In the genomic region with DNA sequence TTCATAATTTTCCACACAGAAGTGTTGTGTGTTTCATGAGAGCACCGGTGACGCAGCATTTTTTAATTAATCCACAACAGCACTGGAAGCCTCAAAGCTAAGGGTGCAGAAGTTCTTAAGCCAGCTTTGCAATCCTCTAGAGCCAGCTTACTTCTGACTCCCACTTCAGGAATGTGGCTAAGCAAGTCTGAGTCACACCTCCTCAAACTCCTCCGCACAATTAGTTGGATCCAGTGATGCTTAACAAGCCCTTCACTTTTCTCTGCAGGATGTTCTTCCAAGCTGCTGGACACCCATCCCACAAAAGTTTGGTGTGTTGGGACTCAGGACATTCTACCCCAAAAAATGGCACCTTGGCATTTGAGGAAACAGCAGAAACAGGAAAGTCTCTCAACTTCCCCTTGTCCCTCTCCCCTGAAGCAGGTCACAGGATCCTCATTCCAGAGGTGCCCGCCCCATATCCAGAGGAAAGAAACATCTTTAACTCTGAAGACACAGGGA, we compare ENCODE assay signal across 9 cellular contexts.
DNase-seq lines count a peak whose midpoint lies in the region; ATAC-seq and TF ChIP-seq lines count a peak whose summit lies in the region.
"Had no signal": no experiment of that assay in that cellular context is flagged by ENCODE, and none has a peak within 500 bp of the region (broad histone marks: within the 10 kb centered on the region; RNA-seq: fewer than 3 reads in every experiment).

No MANE protein-coding gene starts in this region.

- POLR2A ChIA-PET in PC-3 (lab: Charles Lee; ENCODE audit: unreplicated experiment), result interaction anchor here (0.5 to 0.6 kb wide), 3 partner anchors 13 to 545 kb away, joined by 3 to 11 read pairs (median 7); no protein-coding TSS in a partner anchor

- H3K9me2 ChIP-seq in PC-3 (replicated peaks; ENCODE audit: low read length), result no peaks in the 10 kb centered on the region

- H3K4me1 ChIP-seq in PC-3 (ENCODE audit: insufficient read depth, low read length) (peaks cover 55% of the 10 kb centered on the region), BE2C (no peaks in the 10 kb centered on the region)

- H3K4me3 Mint-ChIP-seq in osteocyte (ENCODE audit: unreplicated experiment), result no peak overlapping the region
- H3K4me3 Mint-ChIP-seq: T-helper 1 cell treated with Interleukin-12 subunit alpha and Interleukin-12 subunit beta and Interleukin-4 antibody, amounts not matched to agents 30 μg/mL and 1 μg/mL, for 36 hours had no signal

- H3K27me3 ChIP-seq in PC-3 (ENCODE audit: low read length) (no peaks in the 10 kb centered on the region), BE2C (no peaks in the 10 kb centered on the region)

- peak overlapping the region; percentile 81 for H3K27ac ChIP-seq in PC-3 (ENCODE audit: low read length)

- no TSS peak for BruUV-seq in PC-3 (replicated peaks; lab: Mats Ljungman, UMichigan)

- H3K79me2 ChIP-seq in PC-3 (ENCODE audit: low read length), result no peaks in the 10 kb centered on the region

- H3K9ac ChIP-seq in PC-3 (ENCODE audit: low read length), result peak overlapping the region; percentile 23

- H3K4me3 ChIP-seq in PC-3 (ENCODE audit: low read length) (peak overlapping the region; percentile 26; the same call in 1 of the 2 replicates), BE2C (ENCODE audit: low read depth, low read length) (no peak overlapping the region)

- H3K4me1 Mint-ChIP-seq in osteocyte (ENCODE audit: unreplicated experiment), result peaks cover 83% of the 10 kb centered on the region

- DNase-seq in EH (ENCODE audit: low read depth) (peak; percentile 99), PC-3 (peak; percentile 98), fibroblast of gingiva (ENCODE audit: low read depth) (peak; percentile 95), osteocyte (ENCODE audit: extremely low spot score, unreplicated experiment) (no peak), BE2C (no peak), superior temporal gyrus (ENCODE audit: extremely low spot score) (no peak)
- DNase-seq in activated effector memory CD4-positive, alpha-beta T cell treated with anti-CD3 and anti-CD28 coated beads, Interleukin-2, amount 50 U/mL, for 16 hours, result no peak

- CTCF ChIA-PET in PC-3 (lab: Charles Lee), result no interaction called here

- TF ChIP-seq CTCF in PC-3 (conservative IDR thresholded peaks at IDR 0.05; ENCODE audit: low read depth, low read length), result no peak
- TF ChIP-seq CTCF in osteocyte (IDR thresholded peaks at IDR 0.05), result no peak
- TF ChIP-seq CTCF in BE2C (IDR thresholded peaks at IDR 0.05; ENCODE audit: low read depth, low read length), result no peak

- intact Hi-C loops in PC-3 (cut with micrococcal nuclease), result loop anchor here (2.0 to 5.0 kb wide), 3 partner anchors 62 to 123 kb away; no protein-coding TSS in a partner anchor

- no peaks in the 10 kb centered on the region for H3K9me3 Mint-ChIP-seq in osteocyte (ENCODE audit: unreplicated experiment)
- H3K9me3 Mint-ChIP-seq: T-helper 1 cell treated with Interleukin-12 subunit alpha and Interleukin-12 subunit beta and Interleukin-4 antibody, amounts not matched to agents 30 μg/mL and 1 μg/mL, for 36 hours had no signal

- H3K9me3 ChIP-seq in PC-3 (ENCODE audit: low read length), result no peaks in the 10 kb centered on the region
- H3K9me3 ChIP-seq in BE2C, result no peaks in the 10 kb centered on the region

- no peaks in the 10 kb centered on the region for H3K27me3 Mint-ChIP-seq in osteocyte (ENCODE audit: unreplicated experiment)

- peaks cover 3% of the 10 kb centered on the region for H3F3A ChIP-seq in PC-3 (ENCODE audit: low read length, unreplicated experiment)

- peak overlapping the region; percentile 70 for H3K4me2 ChIP-seq in PC-3 (ENCODE audit: low read length)

- no peak overlapping the region for H2AFZ ChIP-seq in PC-3 (ENCODE audit: low read length)

- peak overlapping the region; percentile 91 for H3K27ac Mint-ChIP-seq in osteocyte (ENCODE audit: unreplicated experiment)
- H3K27ac Mint-ChIP-seq: T-helper 1 cell treated with Interleukin-12 subunit alpha and Interleukin-12 subunit beta and Interleukin-4 antibody, amounts not matched to agents 30 μg/mL and 1 μg/mL, for 36 hours had no signal

- H3K36me3 ChIP-seq in PC-3 (ENCODE audit: low read depth, low read length) (no peaks in the 10 kb centered on the region), BE2C (no peaks in the 10 kb centered on the region)

- ATAC-seq in PC-3 (peak; percentile 92), GM21786 (IDR thresholded peaks at IDR 0.05; ENCODE audit: unreplicated experiment) (no peak)

- H4K20me1 ChIP-seq in PC-3 (ENCODE audit: low read length), result no peaks in the 10 kb centered on the region

- peaks cover 15% of the 10 kb centered on the region for H3K36me3 Mint-ChIP-seq in osteocyte (ENCODE audit: unreplicated experiment)

Comparison
In these comparisons a context has a peak if more than half of its experiments do, and no peak if none do; other contexts are left out.
1. DNase-seq: peak in EH (single experiment), PC-3 (single experiment) and fibroblast of gingiva (single experiment); none in osteocyte (single experiment), activated effector memory CD4-positive, alpha-beta T cell treated with anti-CD3 and anti-CD28 coated beads, Interleukin-2, amount 50 U/mL, for 16 hours (single experiment), BE2C (single experiment) and superior temporal gyrus (single experiment).